Comparison of ENCODE assay signal across 20 cellular contexts in the genomic region with DNA sequence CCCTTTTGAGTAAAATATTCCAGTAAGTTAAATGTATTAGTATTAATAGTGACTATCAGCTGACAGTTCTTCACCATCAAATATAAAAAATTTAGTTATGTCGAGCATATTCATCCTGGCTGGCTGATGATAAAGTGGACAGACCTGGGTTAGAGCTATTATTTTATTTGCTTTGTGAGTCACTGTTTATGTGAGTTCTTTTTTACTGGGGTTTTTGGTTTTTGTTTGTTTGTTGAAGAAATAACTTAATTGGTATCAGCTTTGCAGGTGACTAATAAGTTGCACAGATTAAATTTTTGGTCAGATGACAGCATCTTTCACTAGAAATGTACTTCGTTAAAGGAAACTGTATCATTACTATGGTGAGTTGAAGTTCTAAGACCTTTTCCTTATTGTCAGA.
DNase-seq lines count a peak whose midpoint lies in the region; ATAC-seq, FAIRE-seq and TF ChIP-seq lines count a peak whose summit lies in the region.
"Had no signal": no experiment of that assay in that cellular context is flagged by ENCODE, and none has a peak within 500 bp of the region (broad histone marks: within the 10 kb centered on the region; RNA-seq: fewer than 3 reads in every experiment).

No MANE protein-coding gene starts in this region.

- DNase-seq in Caki2 (ENCODE audit: low read depth), result peak; percentile 5
- peak; percentile 62 for DNase-seq in M059J (ENCODE audit: low read depth)
- peak; percentile 20 for DNase-seq in astrocyte of the hippocampus (ENCODE audit: low read depth, low spot score)
- peak; percentile 35 for DNase-seq in kidney glomerular epithelial cell (lab: John Stamatoyannopoulos, UW)
- no peak for DNase-seq in substantia nigra (lab: John Stamatoyannopoulos, UW)
- no peak for DNase-seq in GM12891 (ENCODE audit: insufficient read length, low spot score)
- DNase-seq in activated CD8-positive, alpha-beta memory T cell treated with anti-CD3 and anti-CD28 coated beads for 24 hours, result no peak
- DNase-seq: activated CD4-positive, alpha-beta T cell treated with anti-CD3 and anti-CD28 coated beads for 4 hours; activated T-cell treated with anti-CD3 and anti-CD28 coated beads, Interleukin-2, amount 50 U/mL, for 48 hours; adrenal gland; kidney; MV-4-11; stimulated activated CD4-positive, alpha-beta T cell treated with anti-CD3 and anti-CD28 coated beads, Interleukin-4, amount 100 ng/mL, for 1 hour; T-helper 17 cell; uterus had no signal

- no peak for ATAC-seq in GM18868 (IDR thresholded peaks at IDR 0.05; ENCODE audit: unreplicated experiment)
- ATAC-seq: stimulated activated memory B cell treated with anti-CD40 and anti-IgM and Interleukin-4, amounts not matched to agents 10 μg/mL and 1 μg/mL and 100 μg/mL, for 72 hours; T-helper 17 cell had no signal

- FAIRE-seq in GM12891 (lab: Jason Lieb, UNC), result no peak
- FAIRE-seq: H1, kidney, RCC 7860 had no signal

- in situ Hi-C loops in Caki2 (cut with HindIII; ENCODE audit: low pct_unique_long_range_greater_than_20kb, low sequenced_read_pairs), result no loop called here

- no peak overlapping the region for H3K27ac ChIP-seq in substantia nigra (ENCODE audit: low read depth, low read length, poor library complexity, severe bottlenecking)
- H3K27ac ChIP-seq: C4-2B, uterus had no signal

- TF ChIP-seq POLR2A in GM12891 (IDR thresholded peaks at IDR 0.05; ENCODE audit: low read depth, low read length), result no peak

TF ChIP-seq in GM12891, 5 proteins besides CTCF, POLR2A, EP300 and RAD21:
- TF ChIP-seq SPI1 (IDR thresholded peaks at IDR 0.05; ENCODE audit: low read depth, low read length), result no peak

Comparison
In these comparisons a context has a peak if more than half of its experiments do, and no peak if none do; other contexts are left out.
1. DNase-seq: peak in Caki2 (single experiment), M059J (single experiment), astrocyte of the hippocampus (single experiment) and kidney glomerular epithelial cell (single experiment); none in substantia nigra (0 of 49), GM12891 (single experiment) and activated CD8-positive, alpha-beta memory T cell treated with anti-CD3 and anti-CD28 coated beads for 24 hours (single experiment).